ENCODE assay signal across 8 cellular contexts in genomic region chr2:64865073-64865830, GRCh38.
DNase-seq lines count a peak whose midpoint lies in the region; ATAC-seq and TF ChIP-seq lines count a peak whose summit lies in the region.

No MANE protein-coding gene starts in this region.

- H3K4me3 Mint-ChIP-seq in HFFc6 = peak overlapping the region; percentile 82

- peak overlapping the region; percentile 75 for H3K27ac Mint-ChIP-seq in HFFc6

- peak; percentile 69 for DNase-seq in GM12865 (ENCODE audit: low read depth)
- DNase-seq in HFFc6 = peak; percentile 56
- DNase-seq in NCI-H2107 (lab: John Stamatoyannopoulos, UW) = peak; percentile 40
- peak; percentile 69 for DNase-seq in activated CD4-positive, alpha-beta T cell treated with anti-CD3 and anti-CD28 coated beads for 48 hours
- DNase-seq in left colon = peak; percentile 52 to 74
- DNase-seq in stimulated activated CD4-positive, alpha-beta T cell treated with anti-CD3 and anti-CD28 coated beads, Interleukin-1b, Interleukin-23, amount 100 ng/mL, for 1 hour (ENCODE audit: low read depth in 2 of 2) = peak; percentile 16 to 28

- peaks cover 18% of the 10 kb centered on the region for H3K27me3 Mint-ChIP-seq in HFFc6 (ENCODE audit: insufficient read depth)

- peaks cover 18% of the 10 kb centered on the region for H3K4me1 Mint-ChIP-seq in HFFc6 (ENCODE audit: low read depth)

- intact Hi-C loops in left colon (cut with DNase I, micrococcal nuclease) = loop anchor here (5.0 to 10.0 kb wide), 3 partner anchors 220 to 340 kb away; partner anchors contain the start of gene AFTPH (in 1 of the 2)

- H3K9me3 Mint-ChIP-seq in HFFc6 = no peaks in the 10 kb centered on the region

- H3K27ac ChIP-seq in cingulate gyrus (ENCODE audit: low read depth, low read length) = peak overlapping the region; percentile 75

- H3K36me3 Mint-ChIP-seq in HFFc6 (ENCODE audit: low read depth) = no peaks in the 10 kb centered on the region

- peak; percentile 57 for TF ChIP-seq CTCF in GM12865 (IDR thresholded peaks at IDR 0.05; ENCODE audit: insufficient read depth, low read depth, low read length, missing control alignments)
- peak; percentile 90 for TF ChIP-seq CTCF in HFFc6 (IDR thresholded peaks at IDR 0.05)

- ATAC-seq in left colon (peak; percentile 80), HG02840 (IDR thresholded peaks at IDR 0.05; ENCODE audit: low FRiP score, unreplicated experiment) (no peak)

- peak overlapping the region; percentile 50 for H3K4me3 ChIP-seq in GM12865 (ENCODE audit: low read depth, low read length)
